ENCODE assay signal across 8 cellular contexts in genomic region chr10:104120512-104120902, GRCh38. TPM values are rescaled to one million over a fixed set of nuclear protein-coding genes. Genes with fewer than 3 reads are reported as not detected.
DNase-seq lines count a peak whose midpoint lies in the region; ATAC-seq and TF ChIP-seq lines count a peak whose summit lies in the region.

No MANE protein-coding gene starts in this region.

- H3K27me3 ChIP-seq in SU-DHL-6 (ENCODE audit: low read length) = no peaks in the 10 kb centered on the region
- no peaks in the 10 kb centered on the region for H3K27me3 ChIP-seq in sigmoid colon

- H3K4me3 ChIP-seq in GM12865 (ENCODE audit: low read depth, low read length) (peak overlapping the region; percentile 89), SU-DHL-6 (ENCODE audit: insufficient read depth, low read length, poor library complexity, severe bottlenecking) (no peak overlapping the region), fibroblast of pulmonary artery (replicated peaks; ENCODE audit: low read depth, low read length) (peak overlapping the region; percentile 64), sigmoid colon (peak overlapping the region; percentile 61 to 84 (median 72))

- DNase-seq in GM12865 (ENCODE audit: low read depth) = no peak
- no peak for DNase-seq in fibroblast of pulmonary artery (ENCODE audit: low read depth)
- DNase-seq in sigmoid colon = no peak
- no peak for DNase-seq in kidney tubule cell (ENCODE audit: low spot score)
- no peak for DNase-seq in NCI-H1105 (lab: John Stamatoyannopoulos, UW)

- intact Hi-C loops in sigmoid colon (cut with DNase I) = loop anchor here (5.0 kb wide), 2 partner anchors 232 to 233 kb away; partner anchors contain the start of gene CFAP58

- no peaks in the 10 kb centered on the region for H4K20me1 ChIP-seq in SU-DHL-6 (ENCODE audit: low read depth, low read length)

- no peak for TF ChIP-seq POLR2A in sigmoid colon (IDR thresholded peaks at IDR 0.05)

- peaks cover 10% of the 10 kb centered on the region; the same call in 1 of the 2 replicates for H3F3A ChIP-seq in SU-DHL-6 (ENCODE audit: insufficient read depth)

- peak overlapping the region; percentile 84; the same call in 1 of the 2 replicates for H3K9ac ChIP-seq in SU-DHL-6 (ENCODE audit: low read length)

- H3K36me3 ChIP-seq in SU-DHL-6 (ENCODE audit: low read length) = no peaks in the 10 kb centered on the region
- peaks cover 0 to 3% (median 0%) of the 10 kb centered on the region in 4 donors for H3K36me3 ChIP-seq in sigmoid colon

- H3K4me2 ChIP-seq in SU-DHL-6 (ENCODE audit: low read depth, low read length, poor library complexity, severe bottlenecking) = peak overlapping the region; percentile 86

- H2AFZ ChIP-seq in SU-DHL-6 (ENCODE audit: low read depth, low read length, severe bottlenecking) = peak overlapping the region; percentile 97

- H3K27ac ChIP-seq in SU-DHL-6 (ENCODE audit: low read depth, low read length) = no peak overlapping the region
- peak overlapping the region; percentile 96 to 98 (median 98) for H3K27ac ChIP-seq in sigmoid colon

- no peaks in the 10 kb centered on the region for H3K9me2 ChIP-seq in SU-DHL-6 (replicated peaks; ENCODE audit: insufficient read depth, low read length)

- no peaks in the 10 kb centered on the region; the same call in none of the 2 replicates for H3K79me2 ChIP-seq in SU-DHL-6 (ENCODE audit: insufficient read depth, low read length)

- peaks cover 0 to 13% (median 8%) of the 10 kb centered on the region in 4 donors for H3K4me1 ChIP-seq in sigmoid colon

- ATAC-seq in HG03432 (IDR thresholded peaks at IDR 0.05; ENCODE audit: unreplicated experiment) (no peak), HG02678 (IDR thresholded peaks at IDR 0.05; ENCODE audit: unreplicated experiment) (no peak)

- no peak for TF ChIP-seq EP300 in sigmoid colon (IDR thresholded peaks at IDR 0.05)

- 20 to 31% methylated on average over 2 of the region's 2 CpGs for WGBS in sigmoid colon, 2 donors

- H3K9me3 ChIP-seq in SU-DHL-6 (ENCODE audit: insufficient read depth, low read length) (no peaks in the 10 kb centered on the region), sigmoid colon (no peaks in the 10 kb centered on the region)

- TF ChIP-seq CTCF in GM12865 (IDR thresholded peaks at IDR 0.05; ENCODE audit: insufficient read depth, low read depth, low read length, missing control alignments) (no peak), SU-DHL-6 (IDR thresholded peaks at IDR 0.05; ENCODE audit: insufficient read depth, low read length, poor library complexity, severe bottlenecking) (no peak), fibroblast of pulmonary artery (IDR thresholded peaks at IDR 0.05; ENCODE audit: low read length, missing control alignments) (no peak), sigmoid colon (IDR thresholded peaks at IDR 0.05) (no peak)

RNA-seq across cellular contexts. Expression of gene SFR1, which starts 1.5 kb away (rescaled TPM):
- 10 to 100 TPM in 2 of 4 donors, 1 to 10 TPM in 2; 6.1 to 13.9 (median 10.5) TPM for total RNA-seq in sigmoid colon
- 1 to 10 TPM; 6.6 to 7.2 (median 6.9) TPM for polyA plus RNA-seq in sigmoid colon

RNA-seq across cellular contexts. Expression of gene COL17A1, which starts 34.8 kb away (rescaled TPM):
- not detected for total RNA-seq in sigmoid colon
- polyA plus RNA-seq in sigmoid colon = 10 to 100 TPM; 18.7 to 67.4 (median 24.0) TPM
